9 cellular contexts compared by ENCODE assay signal in the genomic region with DNA sequence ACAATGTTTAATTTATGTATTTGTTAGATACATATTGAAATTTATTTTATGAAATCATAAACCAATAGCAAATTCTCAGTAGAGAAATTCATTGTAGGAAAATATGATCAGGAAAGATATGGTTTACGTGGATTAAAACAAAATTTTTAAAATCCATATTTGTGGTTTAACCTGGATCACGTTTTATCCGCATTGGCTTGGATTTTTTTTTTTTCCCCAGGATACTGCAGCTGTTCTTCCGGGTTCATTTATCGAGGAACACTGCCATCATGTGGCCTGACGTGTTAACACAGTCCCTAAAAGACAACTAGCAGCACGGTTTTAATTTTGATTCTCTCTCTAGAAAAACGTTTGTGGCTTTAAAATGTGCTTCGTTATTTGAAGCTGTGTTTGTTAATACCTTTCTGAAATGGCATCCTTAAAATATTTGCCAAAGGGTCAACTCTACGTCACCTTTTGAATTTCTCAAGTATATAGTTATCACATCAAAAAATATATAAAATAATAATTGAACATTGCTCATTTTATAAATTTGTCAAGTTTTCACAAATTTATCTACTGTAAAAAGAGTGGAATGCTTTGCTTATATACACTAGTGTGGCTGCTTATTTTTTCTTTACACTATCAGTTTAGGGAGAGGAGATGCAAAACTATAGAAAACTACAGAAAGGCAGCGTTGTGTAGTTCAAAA. TPM values are rescaled to one million over a fixed set of nuclear protein-coding genes. Genes with fewer than 3 reads are reported as not detected.
DNase-seq lines count a peak whose midpoint lies in the region; ATAC-seq, FAIRE-seq and TF ChIP-seq lines count a peak whose summit lies in the region.
"Had no signal": no experiment of that assay in that cellular context is flagged by ENCODE, and none has a peak within 500 bp of the region (broad histone marks: within the 10 kb centered on the region; RNA-seq: fewer than 3 reads in every experiment).

No MANE protein-coding gene starts in this region.

- H3K36me3 ChIP-seq in ACC112 (ENCODE audit: insufficient read depth, low read length), result no peaks in the 10 kb centered on the region
- H3K36me3 ChIP-seq in WERI-Rb-1, result no peaks in the 10 kb centered on the region

- DNase-seq in NCI-H2107 treated with DMSO at 0.1 percent for 48 hours (lab: John Stamatoyannopoulos, UW; ENCODE audit: unreplicated experiment) (peak; percentile 77), WERI-Rb-1 (peak; percentile 72), left lobe of liver (ENCODE audit: low spot score) (peak; percentile 61)
- peak in 2 of 3 experiments; percentile 2 to 20 for DNase-seq in stimulated activated CD4-positive, alpha-beta T cell treated with anti-CD3 and anti-CD28 coated beads, TNF-alpha, amount 100 ng/mL, for 4 hours (ENCODE audit: low read depth in 3 of 3)

- ATAC-seq in GM18505 (IDR thresholded peaks at IDR 0.05; ENCODE audit: unreplicated experiment), result peak; percentile 58
- ATAC-seq in HG03066 (IDR thresholded peaks at IDR 0.05; ENCODE audit: low read depth, unreplicated experiment), result peak; percentile 54
- ATAC-seq in left lobe of liver, result peak; percentile 93
- ATAC-seq: stimulated activated effector memory CD8-positive, alpha-beta T cell treated with anti-CD3 and anti-CD28 coated beads, Interleukin-12 subunit alpha, Interleukin-12 subunit beta, amount 100 ng/mL, for 72 hours had no signal

- peak; percentile 53; the same call in 1 of the 2 replicates for TF ChIP-seq CTCF in WERI-Rb-1 (IDR thresholded peaks at IDR 0.05; ENCODE audit: low read depth, low read length)

- peaks cover 10% of the 10 kb centered on the region for H3K4me1 ChIP-seq in ACC112 (ENCODE audit: control insufficient read depth, insufficient read depth, low read length, unreplicated experiment)

- no peak for TF ChIP-seq POLR2A in GM18505 (IDR thresholded peaks at IDR 0.05; ENCODE audit: borderline replicate concordance, extremely low read depth, insufficient read depth, insufficient read length)

- no peaks in the 10 kb centered on the region for H3K79me2 ChIP-seq in ACC112 (ENCODE audit: control insufficient read depth, insufficient read depth, low read length, unreplicated experiment)

- H3K27ac ChIP-seq in ACC112 (ENCODE audit: low read depth, low read length), result no peak overlapping the region
- H3K27ac ChIP-seq in WERI-Rb-1, result peak overlapping the region; percentile 43

- peak; percentile 60 for FAIRE-seq in colon (lab: Jason Lieb, UNC)

- peak overlapping the region; percentile 16 for H2AFZ ChIP-seq in ACC112 (ENCODE audit: low read length, unreplicated experiment)

- H3K9me3 ChIP-seq in WERI-Rb-1 (ENCODE audit: severe bottlenecking), result no peaks in the 10 kb centered on the region

- no peaks in the 10 kb centered on the region for H3K27me3 ChIP-seq in ACC112 (ENCODE audit: insufficient read depth, low read length)
- no peaks in the 10 kb centered on the region for H3K27me3 ChIP-seq in WERI-Rb-1 (ENCODE audit: insufficient read depth, low read depth, severe bottlenecking)

- no peak overlapping the region for H3K4me3 ChIP-seq in ACC112 (ENCODE audit: low read depth, low read length)
- H3K4me3 ChIP-seq in WERI-Rb-1 (ENCODE audit: low read depth, low read length), result no peak overlapping the region

RNA-seq across cellular contexts. Expression of a gene that starts 8.7 kb away (rescaled TPM):
- 0.40 TPM for total RNA-seq in left lobe of liver

RNA-seq across cellular contexts. Expression of a gene that starts 42.2 kb away (rescaled TPM):
- 86.1 TPM for total RNA-seq in left lobe of liver

Comparison
In these comparisons a context has a peak if more than half of its experiments do, and no peak if none do; other contexts are left out.
1. DNase-seq: peak in every context shown above with its lines; median percentile 77 in NCI-H2107 treated with DMSO at 0.1 percent for 48 hours; 72 in WERI-Rb-1; 61 in left lobe of liver; 11 in stimulated activated CD4-positive, alpha-beta T cell treated with anti-CD3 and anti-CD28 coated beads, TNF-alpha, amount 100 ng/mL, for 4 hours.